1 cellular context compared by ENCODE assay signal in the genomic region with DNA sequence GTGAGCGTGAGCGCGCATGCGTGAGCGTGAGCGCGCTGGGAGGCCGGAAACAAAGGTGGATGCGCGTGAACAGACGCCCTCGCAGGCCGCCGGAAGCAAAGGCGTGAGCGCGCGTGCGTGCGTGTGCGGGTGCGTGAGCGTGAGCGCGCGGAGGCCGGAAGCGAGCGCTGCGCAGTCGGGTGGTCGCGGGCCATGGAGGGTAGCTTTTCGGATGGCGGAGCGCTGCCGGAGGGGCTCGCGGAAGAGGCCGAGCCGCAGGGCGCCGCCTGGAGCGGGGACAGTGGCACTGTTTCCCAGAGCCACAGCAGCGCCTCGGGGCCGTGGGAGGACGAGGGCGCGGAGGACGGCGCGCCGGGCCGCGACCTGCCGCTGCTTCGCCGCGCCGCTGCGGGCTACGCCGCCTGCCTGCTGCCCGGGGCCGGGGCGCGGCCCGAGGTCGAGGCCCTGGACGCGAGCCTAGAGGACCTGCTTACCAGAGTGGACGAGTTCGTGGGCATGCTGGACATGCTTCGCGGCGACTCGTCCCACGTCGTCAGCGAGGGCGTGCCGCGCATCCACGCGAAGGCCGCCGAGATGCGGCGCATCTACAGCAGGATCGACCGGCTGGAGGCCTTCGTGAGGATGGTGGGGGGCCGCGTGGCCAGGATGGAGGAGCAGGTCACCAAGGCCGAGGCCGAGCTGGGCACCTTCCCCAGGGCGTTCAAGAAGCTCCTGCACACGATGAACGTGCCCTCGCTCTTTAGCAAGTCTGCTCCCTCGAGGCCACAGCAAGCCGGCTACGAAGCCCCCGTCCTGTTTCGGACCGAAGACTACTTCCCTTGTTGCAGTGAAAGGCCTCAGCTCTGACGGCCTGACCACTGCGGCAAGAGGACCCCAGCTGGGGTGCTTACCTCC.
TF ChIP-seq lines count a peak whose summit lies in the region.

A gene with protein sequence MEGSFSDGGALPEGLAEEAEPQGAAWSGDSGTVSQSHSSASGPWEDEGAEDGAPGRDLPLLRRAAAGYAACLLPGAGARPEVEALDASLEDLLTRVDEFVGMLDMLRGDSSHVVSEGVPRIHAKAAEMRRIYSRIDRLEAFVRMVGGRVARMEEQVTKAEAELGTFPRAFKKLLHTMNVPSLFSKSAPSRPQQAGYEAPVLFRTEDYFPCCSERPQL (plus strand): TSS at position 157 of the 894 bp plus-strand sequence. CDS start 36 bp downstream, at position 193.

TF ChIP-seq in HEK293, 187 proteins besides CTCF, POLR2A, EP300 and RAD21 (continued from another document):
- TF ChIP-seq, protein P1, sequence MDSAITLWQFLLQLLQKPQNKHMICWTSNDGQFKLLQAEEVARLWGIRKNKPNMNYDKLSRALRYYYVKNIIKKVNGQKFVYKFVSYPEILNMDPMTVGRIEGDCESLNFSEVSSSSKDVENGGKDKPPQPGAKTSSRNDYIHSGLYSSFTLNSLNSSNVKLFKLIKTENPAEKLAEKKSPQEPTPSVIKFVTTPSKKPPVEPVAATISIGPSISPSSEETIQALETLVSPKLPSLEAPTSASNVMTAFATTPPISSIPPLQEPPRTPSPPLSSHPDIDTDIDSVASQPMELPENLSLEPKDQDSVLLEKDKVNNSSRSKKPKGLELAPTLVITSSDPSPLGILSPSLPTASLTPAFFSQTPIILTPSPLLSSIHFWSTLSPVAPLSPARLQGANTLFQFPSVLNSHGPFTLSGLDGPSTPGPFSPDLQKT (IDR thresholded peaks at IDR 0.05; ENCODE audit: borderline replicate concordance, low read depth, low read length): peak; percentile 80
- TF ChIP-seq BCL6B (tag by site-specific recombination; IDR thresholded peaks at IDR 0.05) (no peak), TRIM28 (IDR thresholded peaks at IDR 0.05; ENCODE audit: borderline replicate concordance, low read length) (peak; percentile 66; the same call in 1 of the 2 replicates), ZBTB26 (tag by site-specific recombination; optimal IDR thresholded peaks at IDR 0.05) (peak; percentile 100), SP2 (tag by site-specific recombination; IDR thresholded peaks at IDR 0.05) (peak; percentile 38), KLF9 (tag by site-specific recombination; IDR thresholded peaks at IDR 0.05; ENCODE audit: low read depth) (peak; percentile 29; the same call in 1 of the 2 replicates), GFI1B (tag by site-specific recombination; IDR thresholded peaks at IDR 0.05) (no peak), EGR2 (tag by site-specific recombination; IDR thresholded peaks at IDR 0.05; ENCODE audit: low read depth) (peak; percentile 70), ZNF518A (tag by site-specific recombination; conservative IDR thresholded peaks at IDR 0.05; ENCODE audit: low read depth) (peak; percentile 17; the same call in 1 of the 2 replicates), ZNF510 (tag by site-specific recombination; IDR thresholded peaks at IDR 0.05; ENCODE audit: insufficient replicate concordance) (no peak), ZFHX2 (tag by site-specific recombination; conservative IDR thresholded peaks at IDR 0.05) (peak; percentile 86), GLIS2 (tag by site-specific recombination; IDR thresholded peaks at IDR 0.05) (peak; percentile 80), ZNF302 (tag by site-specific recombination; IDR thresholded peaks at IDR 0.05; ENCODE audit: low read depth) (no peak), ZNF324 (tag by site-specific recombination; IDR thresholded peaks at IDR 0.05) (no peak), ZNF626 (tag by site-specific recombination; IDR thresholded peaks at IDR 0.05) (no peak), ZNF473 (tag by site-specific recombination; IDR thresholded peaks at IDR 0.05) (no peak), KLF1 (tag by site-specific recombination; IDR thresholded peaks at IDR 0.05) (peak; percentile 15; the same call in 1 of the 2 replicates), GLIS1 (tag by site-specific recombination; IDR thresholded peaks at IDR 0.05) (peak; percentile 17; the same call in 1 of the 2 replicates)
- TF ChIP-seq, protein P2, sequence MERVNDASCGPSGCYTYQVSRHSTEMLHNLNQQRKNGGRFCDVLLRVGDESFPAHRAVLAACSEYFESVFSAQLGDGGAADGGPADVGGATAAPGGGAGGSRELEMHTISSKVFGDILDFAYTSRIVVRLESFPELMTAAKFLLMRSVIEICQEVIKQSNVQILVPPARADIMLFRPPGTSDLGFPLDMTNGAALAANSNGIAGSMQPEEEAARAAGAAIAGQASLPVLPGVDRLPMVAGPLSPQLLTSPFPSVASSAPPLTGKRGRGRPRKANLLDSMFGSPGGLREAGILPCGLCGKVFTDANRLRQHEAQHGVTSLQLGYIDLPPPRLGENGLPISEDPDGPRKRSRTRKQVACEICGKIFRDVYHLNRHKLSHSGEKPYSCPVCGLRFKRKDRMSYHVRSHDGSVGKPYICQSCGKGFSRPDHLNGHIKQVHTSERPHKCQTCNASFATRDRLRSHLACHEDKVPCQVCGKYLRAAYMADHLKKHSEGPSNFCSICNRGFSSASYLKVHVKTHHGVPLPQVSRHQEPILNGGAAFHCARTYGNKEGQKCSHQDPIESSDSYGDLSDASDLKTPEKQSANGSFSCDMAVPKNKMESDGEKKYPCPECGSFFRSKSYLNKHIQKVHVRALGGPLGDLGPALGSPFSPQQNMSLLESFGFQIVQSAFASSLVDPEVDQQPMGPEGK (tag by site-specific recombination; IDR thresholded peaks at IDR 0.05): 0 out of 2 replicates have a peak, but pooled peaks have one; percentile 9
- TF ChIP-seq, protein P3, sequence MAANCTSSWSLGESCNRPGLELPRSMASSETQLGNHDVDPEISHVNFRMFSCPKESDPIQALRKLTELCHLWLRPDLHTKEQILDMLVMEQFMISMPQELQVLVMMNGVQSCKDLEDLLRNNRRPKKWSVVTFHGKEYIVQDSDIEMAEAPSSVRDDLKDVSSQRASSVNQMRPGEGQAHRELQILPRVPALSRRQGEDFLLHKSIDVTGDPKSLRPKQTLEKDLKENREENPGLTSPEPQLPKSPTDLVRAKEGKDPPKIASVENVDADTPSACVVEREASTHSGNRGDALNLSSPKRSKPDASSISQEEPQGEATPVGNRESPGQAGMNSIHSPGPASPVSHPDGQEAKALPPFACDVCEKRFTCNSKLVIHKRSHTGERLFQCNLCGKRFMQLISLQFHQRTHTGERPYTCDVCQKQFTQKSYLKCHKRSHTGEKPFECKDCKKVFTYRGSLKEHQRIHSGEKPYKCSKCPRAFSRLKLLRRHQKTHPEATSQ (tag by site-specific recombination; IDR thresholded peaks at IDR 0.05): no peak
